In the genomic region with DNA sequence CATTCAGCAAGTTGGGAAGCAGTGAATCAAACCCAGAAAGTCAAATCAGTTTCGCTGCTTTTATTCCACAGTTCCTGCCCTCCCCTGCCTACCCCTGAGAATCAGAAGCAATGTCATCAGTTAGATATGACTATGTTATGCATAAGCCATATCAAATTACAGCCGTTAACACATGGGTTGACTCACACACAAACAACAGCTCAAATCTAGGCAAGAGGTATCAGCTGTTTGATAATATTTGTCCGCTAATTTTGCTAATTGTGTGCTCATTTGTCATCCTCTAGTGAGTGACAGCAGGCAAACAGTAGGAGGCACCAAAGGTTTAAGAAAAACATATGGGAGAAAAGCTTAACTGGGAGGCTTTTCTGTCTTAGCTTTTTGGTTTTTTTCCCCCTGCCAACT, we compare ENCODE assay signal across 11 cellular contexts.
A peak's percentile ranks its signal among the peaks of the same experiment; 100 is the strongest.
DNase-seq lines count a peak whose midpoint lies in the region; ATAC-seq and TF ChIP-seq lines count a peak whose summit lies in the region.
"Had no signal": no experiment of that assay in that cellular context is flagged by ENCODE, and none has a peak within 500 bp of the region (broad histone marks: within the 10 kb centered on the region; RNA-seq: fewer than 3 reads in every experiment).

No MANE protein-coding gene starts in this region.

- ATAC-seq in heart right ventricle: peak in 1 of 8 donors; percentile 49
- ATAC-seq in Right ventricle myocardium superior (ENCODE audit: poor library complexity): no peak
- no peak for ATAC-seq in upper lobe of left lung (ENCODE audit: low FRiP score in 2 of 2)
- ATAC-seq in HG03159 (IDR thresholded peaks at IDR 0.05; ENCODE audit: unreplicated experiment): no peak
- no peak for ATAC-seq in HG03469 (IDR thresholded peaks at IDR 0.05; ENCODE audit: unreplicated experiment)
- ATAC-seq: T-helper 17 cell had no signal

- no peak overlapping the region for H3K27ac Mint-ChIP-seq in type B pancreatic cell
- H3K27ac Mint-ChIP-seq: T-helper 17 cell had no signal

- WGBS in heart right ventricle, 2 donors: 21 to 23% methylated on average over 3 of the region's 3 CpGs
- 42 to 65% methylated on average over 3 of the region's 3 CpGs for WGBS in upper lobe of left lung, 2 donors

- H3K4me1 Mint-ChIP-seq in type B pancreatic cell (ENCODE audit: unreplicated experiment): peaks cover 27% of the 10 kb centered on the region

- H3K4me3 Mint-ChIP-seq in type B pancreatic cell: no peak overlapping the region
- H3K4me3 Mint-ChIP-seq: T-helper 17 cell had no signal

- H3K27me3 ChIP-seq in heart right ventricle (peaks cover 0 to 60% (median 32%) of the 10 kb centered on the region in 7 donors), upper lobe of left lung (no peaks in the 10 kb centered on the region)
- H3K27me3 ChIP-seq: BLaER1 had no signal

- H3K4me1 ChIP-seq in heart right ventricle (no peaks in the 10 kb centered on the region), upper lobe of left lung (no peaks in the 10 kb centered on the region)
- H3K4me1 ChIP-seq: BLaER1 had no signal

- no peaks in the 10 kb centered on the region for H3K9me3 Mint-ChIP-seq in type B pancreatic cell

- intact Hi-C loops in heart right ventricle (cut with DNase I): loop anchor here in 9 of 10 donors (2.0 to 10.0 kb wide), 5 partner anchors 153 to 235 kb away; no protein-coding TSS in a partner anchor
- intact Hi-C loops in Right ventricle myocardium superior (cut with DNase I): loop anchor here (2.0 kb wide), 1 partner anchor 219 kb away; no protein-coding TSS in a partner anchor

- TF ChIP-seq CTCF in heart right ventricle (IDR thresholded peaks at IDR 0.05): peak in 7 of 9 donors; percentile 19 to 60 (median 52)
- no peak for TF ChIP-seq CTCF in choroid plexus epithelial cell (conservative IDR thresholded peaks at IDR 0.05; ENCODE audit: low read depth, low read length)
- peak; percentile 38 for TF ChIP-seq CTCF in type B pancreatic cell (conservative IDR thresholded peaks at IDR 0.05)
- no peak for TF ChIP-seq CTCF in upper lobe of left lung (IDR thresholded peaks at IDR 0.05)

- peaks cover 20% of the 10 kb centered on the region for H3K27me3 Mint-ChIP-seq in type B pancreatic cell

- H3K36me3 ChIP-seq in heart right ventricle: no peaks in the 10 kb centered on the region
- H3K36me3 ChIP-seq in upper lobe of left lung: no peaks in the 10 kb centered on the region
- H3K36me3 ChIP-seq: BLaER1 had no signal

- no peak for TF ChIP-seq EP300 in upper lobe of left lung (IDR thresholded peaks at IDR 0.05)

- TF ChIP-seq POLR2A in upper lobe of left lung (IDR thresholded peaks at IDR 0.05): no peak

- H3K27ac ChIP-seq in heart right ventricle (no peak overlapping the region), upper lobe of left lung (no peak overlapping the region)
- H3K27ac ChIP-seq: BLaER1 had no signal

- no peaks in the 10 kb centered on the region for H3K36me3 Mint-ChIP-seq in type B pancreatic cell

- H3K4me3 ChIP-seq in heart right ventricle (no peak overlapping the region), choroid plexus epithelial cell (ENCODE audit: low read depth, low read length) (no peak overlapping the region), upper lobe of left lung (no peak overlapping the region)
- H3K4me3 ChIP-seq: BLaER1 had no signal

- H3K9me3 ChIP-seq in heart right ventricle (no peaks in the 10 kb centered on the region), upper lobe of left lung (no peaks in the 10 kb centered on the region)
- H3K9me3 ChIP-seq: BLaER1 had no signal

- DNase-seq in heart right ventricle: no peak
- no peak for DNase-seq in Right ventricle myocardium superior
- peak; percentile 18 for DNase-seq in NCI-H146 (lab: John Stamatoyannopoulos, UW)
- DNase-seq in choroid plexus epithelial cell (ENCODE audit: low read depth): peak; percentile 1
- DNase-seq in type B pancreatic cell (ENCODE audit: extremely low spot score, unreplicated experiment): no peak
- no peak for DNase-seq in upper lobe of left lung
- DNase-seq: occipital lobe, T-helper 17 cell had no signal

Comparison
In these comparisons a context has a peak if more than half of its experiments do, and no peak if none do; other contexts are left out.
1. DNase-seq: peak in NCI-H146 (single experiment) and choroid plexus epithelial cell (single experiment); none in heart right ventricle (0 of 2), Right ventricle myocardium superior (single experiment), type B pancreatic cell (single experiment) and upper lobe of left lung (0 of 2).
2. CTCF ChIP-seq: peak in heart right ventricle (7 of 9) and type B pancreatic cell (single experiment); none in choroid plexus epithelial cell (single experiment) and upper lobe of left lung (0 of 6).